ENCODE assay signal across 29 cellular contexts in the genomic region with DNA sequence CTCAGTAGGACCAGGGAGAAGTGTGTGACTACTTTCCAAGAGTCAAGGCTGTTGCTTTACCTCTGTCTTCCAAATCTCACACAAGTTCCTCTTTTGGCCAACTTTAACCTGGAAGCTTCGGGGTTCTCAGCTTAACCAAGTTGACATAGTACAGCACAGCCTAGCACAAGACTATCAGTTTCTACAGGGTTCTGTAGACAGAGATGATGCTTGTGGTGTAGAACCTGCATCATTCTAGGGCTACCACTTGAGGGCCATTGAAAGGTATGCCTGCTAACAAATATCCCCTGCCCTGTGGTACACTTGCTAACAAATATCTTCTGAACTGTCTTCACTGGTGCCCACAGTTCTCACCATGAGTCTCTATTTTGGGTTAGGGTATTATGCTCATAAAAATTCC.
"Had no signal": no experiment of that assay in that cellular context is flagged by ENCODE, and none has a peak within 500 bp of the region (broad histone marks: within the 10 kb centered on the region; RNA-seq: fewer than 3 reads in every experiment).

No MANE protein-coding gene starts in this region.

- ATAC-seq: foreskin keratinocyte; gastroesophageal sphincter; heart left ventricle; left lobe of liver; naive thymus-derived CD4-positive, alpha-beta T cell; sciatic nerve; upper lobe of right lung had no signal

- H3K36me3 ChIP-seq: colonic mucosa, esophagus muscularis mucosa, gastroesophageal sphincter, heart left ventricle, prostate gland, right atrium auricular region, suprapubic skin, transverse colon, upper lobe of right lung, uterus had no signal

- H3K36me3 Mint-ChIP-seq: naive thymus-derived CD4-positive, alpha-beta T cell had no signal

- H3K4me1 ChIP-seq: colonic mucosa, esophagus muscularis mucosa, gastroesophageal sphincter, heart left ventricle, prostate gland, right atrium auricular region, suprapubic skin, transverse colon, upper lobe of right lung, uterus had no signal

- H3K27ac ChIP-seq: colonic mucosa, esophagus muscularis mucosa, foreskin keratinocyte, gastroesophageal sphincter, heart left ventricle, hepatocyte, prostate gland, right atrium auricular region, suprapubic skin, transverse colon, upper lobe of right lung, uterus had no signal

- DNase-seq: colonic mucosa; effector CD8-positive, alpha-beta T cell; foreskin keratinocyte; heart left ventricle; kidney; mesendoderm; midbrain; naive thymus-derived CD4-positive, alpha-beta T cell; nephron progenitor cell; nucleus accumbens; stimulated activated CD4-positive, alpha-beta T cell treated with anti-CD3 and anti-CD28 coated beads, Interleukin-12 subunit alpha, Interleukin-12 subunit beta, amount 100 ng/mL, for 4 hours; stimulated activated CD4-positive, alpha-beta T cell treated with anti-CD3 and anti-CD28 coated beads, Interleukin-1b, Interleukin-23, amount 100 ng/mL, for 48 hours; stimulated activated CD4-positive, alpha-beta T cell treated with anti-CD3 and anti-CD28 coated beads, Interleukin-4, amount 100 ng/mL, for 1 hour; stimulated activated CD8-positive, alpha-beta memory T cell treated with anti-CD3 and anti-CD28 coated beads, Interleukin-4, amount 100 ng/mL, for 48 hours; transverse colon; upper lobe of right lung; uterus had no signal

- H3K27me3 ChIP-seq: colonic mucosa, foreskin keratinocyte, gastroesophageal sphincter, heart left ventricle, hepatocyte, right atrium auricular region, suprapubic skin, transverse colon, upper lobe of right lung, uterus had no signal

- FAIRE-seq: endothelial cell of umbilical vein, kidney had no signal

- H3K4me2 ChIP-seq: hepatocyte, smooth muscle cell had no signal

- H3K4me1 Mint-ChIP-seq: naive thymus-derived CD4-positive, alpha-beta T cell had no signal

- H3K4me3 ChIP-seq: colonic mucosa, esophagus muscularis mucosa, gastroesophageal sphincter, heart left ventricle, hepatocyte, prostate gland, right atrium auricular region, smooth muscle cell, suprapubic skin, transverse colon, upper lobe of right lung, uterus had no signal

- H3K27ac Mint-ChIP-seq: dendritic cell treated with granulocyte-macrophage colony-stimulating factor and Interleukin-4, amounts not matched to agents 40 ng/mL and 50 ng/mL, for 4 days; naive thymus-derived CD4-positive, alpha-beta T cell; nephron progenitor cell; stimulated activated naive CD8-positive, alpha-beta T cell treated with anti-CD3 and anti-CD28 coated beads, Interleukin-15, Interleukin-2, amounts not matched to agents 100 ng/mL and 50 ng/mL, for 24 hours had no signal

- H3K9me3 ChIP-seq: colonic mucosa, esophagus muscularis mucosa, gastroesophageal sphincter, heart left ventricle, prostate gland, right atrium auricular region, suprapubic skin, transverse colon, upper lobe of right lung, uterus had no signal

- H3K79me2 ChIP-seq: hepatocyte had no signal

- H3K4me3 Mint-ChIP-seq: dendritic cell treated with granulocyte-macrophage colony-stimulating factor and Interleukin-4, amounts not matched to agents 40 ng/mL and 50 ng/mL, for 4 days; naive thymus-derived CD4-positive, alpha-beta T cell; nephron progenitor cell; stimulated activated naive CD8-positive, alpha-beta T cell treated with anti-CD3 and anti-CD28 coated beads, Interleukin-15, Interleukin-2, amounts not matched to agents 100 ng/mL and 50 ng/mL, for 24 hours had no signal

- H3K9me3 Mint-ChIP-seq: dendritic cell treated with granulocyte-macrophage colony-stimulating factor and Interleukin-4, amounts not matched to agents 40 ng/mL and 50 ng/mL, for 4 days; naive thymus-derived CD4-positive, alpha-beta T cell; stimulated activated naive CD8-positive, alpha-beta T cell treated with anti-CD3 and anti-CD28 coated beads, Interleukin-15, Interleukin-2, amounts not matched to agents 100 ng/mL and 50 ng/mL, for 24 hours had no signal

- H2AFZ ChIP-seq: hepatocyte had no signal
